Comparison of ENCODE assay signal across 10 cellular contexts in the genomic region with DNA sequence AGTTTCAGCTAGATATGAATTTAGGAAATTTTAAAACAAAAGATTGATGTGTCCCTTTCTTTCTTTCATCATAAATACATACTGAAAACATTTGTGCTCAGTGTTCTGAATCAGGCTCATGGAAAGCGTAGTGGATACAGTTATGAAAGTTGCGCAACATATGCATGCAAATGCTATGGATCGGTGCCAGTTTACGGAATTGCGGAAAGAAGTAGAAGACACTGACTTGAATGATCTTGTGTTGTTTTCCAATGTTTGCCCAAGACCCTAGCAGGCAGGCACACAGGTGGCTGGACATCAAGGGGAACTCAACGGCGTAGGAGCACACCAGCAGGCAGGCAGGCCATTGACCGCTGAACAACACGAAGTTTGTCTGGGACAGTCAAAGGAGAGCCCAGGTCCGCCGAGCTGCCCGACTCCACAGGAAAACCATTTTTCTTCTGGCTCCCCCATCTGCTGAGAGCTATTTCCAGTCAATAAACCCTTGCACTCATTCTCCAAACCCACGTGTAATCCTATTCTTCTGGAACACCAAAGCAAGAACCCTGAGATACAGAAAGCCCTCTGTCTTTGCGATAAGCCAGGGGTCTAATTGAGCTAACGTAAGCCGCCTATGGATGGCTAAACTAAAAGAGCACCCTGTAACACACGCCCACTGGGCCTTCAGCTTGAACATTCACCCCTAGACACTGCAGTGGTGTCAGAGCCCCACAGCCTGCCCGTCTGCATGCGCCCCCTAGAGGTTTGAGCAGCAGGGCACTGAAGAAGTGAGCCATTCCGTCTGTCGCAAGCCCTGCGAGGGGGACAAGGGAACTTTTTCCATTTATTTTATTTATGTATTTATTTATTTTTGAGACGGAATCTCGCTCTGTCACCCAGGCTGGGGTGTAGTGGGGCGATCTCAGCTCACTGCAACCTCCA. TPM values are rescaled to one million over a fixed set of nuclear protein-coding genes. Genes with fewer than 3 reads are reported as not detected.
DNase-seq lines count a peak whose midpoint lies in the region; ATAC-seq and TF ChIP-seq lines count a peak whose summit lies in the region.
"Had no signal": no experiment of that assay in that cellular context is flagged by ENCODE, and none has a peak within 500 bp of the region (broad histone marks: within the 10 kb centered on the region; RNA-seq: fewer than 3 reads in every experiment).

No MANE protein-coding gene starts in this region.

- no peak overlapping the region for H3K27ac Mint-ChIP-seq in activated CD4-positive, alpha-beta T cell treated with anti-CD3 and anti-CD28 coated beads for 36 hours
- H3K27ac Mint-ChIP-seq in activated CD4-positive, alpha-beta T cell treated with anti-CD3 and anti-CD28 coated beads, Interleukin-2, amount 10 ng/mL, durations not matched to agents 24 days and 14 days = no peak overlapping the region
- no peak overlapping the region for H3K27ac Mint-ChIP-seq in WTC11
- H3K27ac Mint-ChIP-seq in osteocyte (ENCODE audit: unreplicated experiment) = no peak overlapping the region

- intact Hi-C loops in activated CD4-positive, alpha-beta T cell treated with anti-CD3 and anti-CD28 coated beads for 36 hours (cut with DNase I, micrococcal nuclease) = loop anchor here in 1 of 2 experiments (5.0 kb wide), 1 partner anchor 37 kb away; the partner anchor contains the start of gene BIRC2
- intact Hi-C loops in activated CD4-positive, alpha-beta T cell treated with anti-CD3 and anti-CD28 coated beads, Interleukin-2, amount 10 ng/mL, durations not matched to agents 24 days and 14 days (cut with micrococcal nuclease) = no loop called here
- intact Hi-C loops in IMR-90 (cut with micrococcal nuclease) = no loop called here

- H2BK5ac ChIP-seq in IMR-90 (ENCODE audit: low read depth, low read length, poor library complexity, severe bottlenecking) (no peak overlapping the region), neuronal stem cell (ENCODE audit: low read length) (no peak overlapping the region)

- no peak overlapping the region for H3K4me2 ChIP-seq in IMR-90 (ENCODE audit: low read depth, low read length)
- H3K4me2 ChIP-seq in neuronal stem cell (ENCODE audit: insufficient read depth, low read length, poor library complexity, severe bottlenecking) = no peak overlapping the region

- H3K4me3 ChIP-seq in IMR-90 (ENCODE audit: insufficient read depth, low read depth, low read length) = no peak overlapping the region
- H3K4me3 ChIP-seq in neuronal stem cell (ENCODE audit: low read length in 2 of 2) = no peak overlapping the region

- no peak for TF ChIP-seq CTCF in IMR-90 (conservative IDR thresholded peaks at IDR 0.05; ENCODE audit: low read depth, low read length)
- peak; percentile 72 for TF ChIP-seq CTCF in WTC11 (IDR thresholded peaks at IDR 0.05)
- TF ChIP-seq CTCF in osteocyte (IDR thresholded peaks at IDR 0.05) = no peak

- H3K9ac ChIP-seq in IMR-90 (ENCODE audit: low read depth, low read length) = no peak overlapping the region
- H3K9ac ChIP-seq in neuronal stem cell (ENCODE audit: low read depth, low read length, poor library complexity) = no peak overlapping the region

- H4K8ac ChIP-seq in IMR-90 (ENCODE audit: low read depth in 2 of 2, low read length in 2 of 2) (no peak overlapping the region), neuronal stem cell (ENCODE audit: low read depth, low read length) (no peak overlapping the region)

- H3K4me1 Mint-ChIP-seq in activated CD4-positive, alpha-beta T cell treated with anti-CD3 and anti-CD28 coated beads for 36 hours = peaks cover 59% of the 10 kb centered on the region
- peaks cover 46% of the 10 kb centered on the region for H3K4me1 Mint-ChIP-seq in activated CD4-positive, alpha-beta T cell treated with anti-CD3 and anti-CD28 coated beads, Interleukin-2, amount 10 ng/mL, durations not matched to agents 24 days and 14 days
- H3K4me1 Mint-ChIP-seq in WTC11 (peaks cover 13% of the 10 kb centered on the region), osteocyte (ENCODE audit: unreplicated experiment) (peaks cover 42% of the 10 kb centered on the region)

- no peak overlapping the region for H2AK9ac ChIP-seq in IMR-90 (replicated peaks; ENCODE audit: low read depth, low read length, poor library complexity)

- H3K14ac ChIP-seq in IMR-90 (replicated peaks; ENCODE audit: low read depth, low read length) (no peak overlapping the region), neuronal stem cell (ENCODE audit: low read length) (no peak overlapping the region)

- no peaks in the 10 kb centered on the region for H3K36me3 ChIP-seq in IMR-90 (ENCODE audit: control insufficient read depth, insufficient read depth, low read length)
- no peaks in the 10 kb centered on the region for H3K36me3 ChIP-seq in neuronal stem cell (replicated peaks in 1 of 2; ENCODE audit: control insufficient read depth in 2 of 2, insufficient read depth in 2 of 2, low read length in 2 of 2)

- CTCF ChIA-PET in activated CD4-positive, alpha-beta T cell treated with anti-CD3 and anti-CD28 coated beads for 36 hours (lab: Charles Lee) = interaction anchor here (0.6 to 12.0 kb wide), 7 partner anchors 18 to 290 kb away, joined by 3 to 222 read pairs (median 3); no protein-coding TSS in a partner anchor
- CTCF ChIA-PET in IMR-90 (lab: Yijun Ruan, JAX) = interaction anchor here (0.9 to 1.6 kb wide), 3 partner anchors 16 to 32 kb away, joined by 3 to 4 read pairs (median 3); no protein-coding TSS in a partner anchor
- CTCF ChIA-PET in WTC11 (lab: Charles Lee) = interaction anchor here (0.5 to 2.7 kb wide), 38 partner anchors 8 to 357 kb away, joined by 3 to 28 read pairs (median 4); no protein-coding TSS in a partner anchor

- H2AK5ac ChIP-seq in IMR-90 (ENCODE audit: low read depth, low read length) (no peak overlapping the region; the same call in 1 of the 2 replicates), neuronal stem cell (ENCODE audit: low read depth, low read length) (no peak overlapping the region)

- H3K27me3 ChIP-seq in IMR-90 (ENCODE audit: control insufficient read depth, insufficient read depth, low read length) = no peaks in the 10 kb centered on the region
- peaks cover 0 to under 1% (median 0%) of the 10 kb centered on the region in 3 experiments for H3K27me3 ChIP-seq in neuronal stem cell (ENCODE audit: control insufficient read depth in 3 of 3, insufficient read depth in 3 of 3, low read depth in 1 of 3, low read length in 3 of 3)

- DNase-seq in activated CD4-positive, alpha-beta T cell treated with anti-CD3 and anti-CD28 coated beads for 36 hours = peak; percentile 57
- DNase-seq in activated CD4-positive, alpha-beta T cell treated with anti-CD3 and anti-CD28 coated beads, Interleukin-2, amount 10 ng/mL, durations not matched to agents 24 days and 14 days = no peak
- DNase-seq in IMR-90 (no peak), WTC11 (ENCODE audit: low spot score) (peak; percentile 79), neuronal stem cell (ENCODE audit: low spot score) (no peak), OCI-M1 (lab: John Stamatoyannopoulos, UW) (no peak), osteocyte (ENCODE audit: extremely low spot score, unreplicated experiment) (no peak), ecto neural progenitor cell (ENCODE audit: low spot score) (no peak)
- DNase-seq: DMS79 treated with DMSO at 0.1 percent for 48 hours, NCI-H226 had no signal

- no peak overlapping the region for H3K56ac ChIP-seq in IMR-90 (ENCODE audit: extremely low read depth, insufficient read depth, low read length)

- ATAC-seq in activated CD4-positive, alpha-beta T cell treated with anti-CD3 and anti-CD28 coated beads for 36 hours = no peak
- no peak for ATAC-seq in IMR-90 (ENCODE audit: low read depth)
- ATAC-seq in WTC11 = peak; percentile 93

- H2BK120ac ChIP-seq in IMR-90 (ENCODE audit: low read depth, low read length) (no peak overlapping the region), neuronal stem cell (ENCODE audit: low read depth, low read length) (no peak overlapping the region)

- POLR2A ChIA-PET in activated CD4-positive, alpha-beta T cell treated with anti-CD3 and anti-CD28 coated beads for 36 hours (lab: Charles Lee) = no interaction called here
- POLR2A ChIA-PET in IMR-90 (lab: Charles Lee; ENCODE audit: unreplicated experiment) (no interaction called here), WTC11 (lab: Charles Lee) (interaction anchor here (1.0 to 1.1 kb wide), 2 partner anchors 41 to 200 kb away, joined by 3 read pairs; no protein-coding TSS in a partner anchor)

- dilution Hi-C loops in IMR-90 (cut with HindIII; ENCODE audit: low sequenced_read_pairs, unreplicated experiment) = no loop called here

- H2BK15ac ChIP-seq in IMR-90 (ENCODE audit: low read depth, low read length) (no peak overlapping the region), neuronal stem cell (ENCODE audit: low read length) (no peak overlapping the region)

- H3K4ac ChIP-seq in IMR-90 (ENCODE audit: low read depth, low read length) = no peak overlapping the region
- no peak overlapping the region for H3K4ac ChIP-seq in neuronal stem cell (ENCODE audit: low read length)

- no peak overlapping the region for H4K5ac ChIP-seq in IMR-90 (ENCODE audit: low read depth, low read length)

- peaks cover 3% of the 10 kb centered on the region; the same call in 1 of the 2 replicates for H3K4me1 ChIP-seq in IMR-90 (ENCODE audit: control insufficient read depth, insufficient read depth, low read length)
- no peaks in the 10 kb centered on the region for H3K4me1 ChIP-seq in neuronal stem cell (ENCODE audit: control insufficient read depth in 2 of 2, insufficient read depth in 1 of 2, low read depth in 1 of 2, low read length in 2 of 2)

- no peak overlapping the region for H2AFZ ChIP-seq in IMR-90 (replicated peaks; ENCODE audit: low read length, poor library complexity)
- H2AFZ ChIP-seq in neuronal stem cell (ENCODE audit: low read length) = no peak overlapping the region

- H3K36me3 Mint-ChIP-seq in activated CD4-positive, alpha-beta T cell treated with anti-CD3 and anti-CD28 coated beads for 36 hours (ENCODE audit: low read depth) = peaks cover 3% of the 10 kb centered on the region
- H3K36me3 Mint-ChIP-seq in activated CD4-positive, alpha-beta T cell treated with anti-CD3 and anti-CD28 coated beads, Interleukin-2, amount 10 ng/mL, durations not matched to agents 24 days and 14 days (ENCODE audit: low read depth) = peaks cover 1% of the 10 kb centered on the region
- no peaks in the 10 kb centered on the region for H3K36me3 Mint-ChIP-seq in WTC11
- H3K36me3 Mint-ChIP-seq in osteocyte (ENCODE audit: unreplicated experiment) = no peaks in the 10 kb centered on the region

- no TSS peak for BruUV-seq in IMR-90 (replicated peaks; lab: Mats Ljungman, UMichigan)

- no peaks in the 10 kb centered on the region for H3K9me3 Mint-ChIP-seq in activated CD4-positive, alpha-beta T cell treated with anti-CD3 and anti-CD28 coated beads for 36 hours (ENCODE audit: low read depth)
- H3K9me3 Mint-ChIP-seq in activated CD4-positive, alpha-beta T cell treated with anti-CD3 and anti-CD28 coated beads, Interleukin-2, amount 10 ng/mL, durations not matched to agents 24 days and 14 days = peaks cover 8% of the 10 kb centered on the region
- H3K9me3 Mint-ChIP-seq in WTC11 (no peaks in the 10 kb centered on the region), osteocyte (ENCODE audit: unreplicated experiment) (no peaks in the 10 kb centered on the region)

- no peak overlapping the region for H3K4me3 Mint-ChIP-seq in activated CD4-positive, alpha-beta T cell treated with anti-CD3 and anti-CD28 coated beads for 36 hours
- no peak overlapping the region for H3K4me3 Mint-ChIP-seq in activated CD4-positive, alpha-beta T cell treated with anti-CD3 and anti-CD28 coated beads, Interleukin-2, amount 10 ng/mL, durations not matched to agents 24 days and 14 days
- H3K4me3 Mint-ChIP-seq in WTC11 = no peak overlapping the region
- H3K4me3 Mint-ChIP-seq in osteocyte (ENCODE audit: unreplicated experiment) = no peak overlapping the region

- no peaks in the 10 kb centered on the region for H3K27me3 Mint-ChIP-seq in activated CD4-positive, alpha-beta T cell treated with anti-CD3 and anti-CD28 coated beads for 36 hours
- no peaks in the 10 kb centered on the region for H3K27me3 Mint-ChIP-seq in activated CD4-positive, alpha-beta T cell treated with anti-CD3 and anti-CD28 coated beads, Interleukin-2, amount 10 ng/mL, durations not matched to agents 24 days and 14 days
- H3K27me3 Mint-ChIP-seq in WTC11 (ENCODE audit: low read depth) (no peaks in the 10 kb centered on the region), osteocyte (ENCODE audit: unreplicated experiment) (no peaks in the 10 kb centered on the region)

- H2BK12ac ChIP-seq in neuronal stem cell (ENCODE audit: low read length) = no peak overlapping the region

- WGBS in IMR-90 (ENCODE audit: extremely low coverage in 2 of 2, insufficient read length in 1 of 2), 2 experiments = 83% methylated on average over 9 of the region's 25 CpGs; no CpG with 5 or more reads in 1 of the 2 experiments
- no CpG with 5 or more reads among the region's 25 CpGs for WGBS in neuronal stem cell (ENCODE audit: extremely low coverage in 2 of 2, insufficient read length in 2 of 2, insufficient replicate concordance in 1 of 2), 2 donors

- H3K27ac ChIP-seq in IMR-90 (ENCODE audit: insufficient read depth, low read length) = no peak overlapping the region
- no peak overlapping the region for H3K27ac ChIP-seq in neuronal stem cell (replicated peaks; ENCODE audit: low read length)

- no peak overlapping the region for H2BK20ac ChIP-seq in IMR-90 (ENCODE audit: low read depth, low read length)

- H4K91ac ChIP-seq in IMR-90 (ENCODE audit: insufficient read depth, low read depth, low read length) (no peak overlapping the region), neuronal stem cell (ENCODE audit: low read depth, low read length, poor library complexity) (no peak overlapping the region)

- H3K23ac ChIP-seq in IMR-90 (ENCODE audit: low read depth, low read length) (no peak overlapping the region), neuronal stem cell (ENCODE audit: low read depth, low read length, poor library complexity) (no peak overlapping the region)

- no peak overlapping the region for H3K18ac ChIP-seq in IMR-90 (ENCODE audit: low read depth, low read length)
- peak overlapping the region; percentile 31 for H3K18ac ChIP-seq in neuronal stem cell (ENCODE audit: low read length)

- H3K9me3 ChIP-seq in IMR-90 (ENCODE audit: control insufficient read depth, insufficient read depth, low read length) (no peaks in the 10 kb centered on the region), neuronal stem cell (replicated peaks in 1 of 2; ENCODE audit: control insufficient read depth in 2 of 2, insufficient read depth in 1 of 2, low read depth in 1 of 2, low read length in 2 of 2) (no peaks in the 10 kb centered on the region)

- TF ChIP-seq POLR2A in IMR-90 (IDR thresholded peaks at IDR 0.05; ENCODE audit: low read depth, low read length) = no peak

- peaks cover 3% of the 10 kb centered on the region; the same call in 1 of the 2 replicates for H3K9me1 ChIP-seq in IMR-90 (ENCODE audit: insufficient read depth, low read length)

- no peaks in the 10 kb centered on the region for H4K20me1 ChIP-seq in IMR-90 (ENCODE audit: insufficient read depth, low read length)

- no peaks in the 10 kb centered on the region; a peak in 1 of 4 replicates for H3K79me1 ChIP-seq in IMR-90 (ENCODE audit: low read depth in 1 of 2, low read length in 2 of 2)
- no peaks in the 10 kb centered on the region for H3K79me1 ChIP-seq in neuronal stem cell (ENCODE audit: low read depth, low read length)

- TF ChIP-seq RAD21 in IMR-90 (IDR thresholded peaks at IDR 0.05; ENCODE audit: low read length) = no peak

- in situ Hi-C loops in IMR-90 (cut with MboI; ENCODE audit: low sequenced_read_pairs) = no loop called here

RNA-seq across cellular contexts. Expression of gene BIRC3, which starts 7.4 kb away (rescaled TPM):
- total RNA-seq in activated CD4-positive, alpha-beta T cell treated with anti-CD3 and anti-CD28 coated beads for 36 hours = 100 to 1,000 TPM in 1 of 2 experiments, 10 to 100 TPM in 1; 99.2 to 109 TPM
- 100 and 102 TPM in 2 replicates for total RNA-seq in activated CD4-positive, alpha-beta T cell treated with anti-CD3 and anti-CD28 coated beads, Interleukin-2, amount 10 ng/mL, durations not matched to agents 24 days and 14 days
- total RNA-seq in IMR-90 (2012; rRNA removed) = 5.0 and 6.4 TPM in 2 replicates
- 1.3 and 2.2 TPM in 2 replicates for polyA plus RNA-seq in IMR-90 (2012; rRNA removed)
- polyA plus RNA-seq in IMR-90 (2012; cell fraction: cytosol; rRNA removed) = 0.25 and 0.29 TPM in 2 replicates
- 0.07 and 0.97 TPM in 2 replicates for polyA plus RNA-seq in IMR-90 (2012; cell fraction: nucleus; rRNA removed; ENCODE audit: low replicate concordance)
- total RNA-seq in WTC11 (2021) = 0.33 to 0.50 TPM (median 0.39 TPM) in 3 replicates
- 0.06 TPM for polyA plus RNA-seq in neuronal stem cell (2013, experiment 1 of 2)
- 0.18 TPM for polyA plus RNA-seq in neuronal stem cell (2013, experiment 2 of 2)
- 1.0 and 1.5 TPM in 2 replicates for total RNA-seq in osteocyte

RNA-seq across cellular contexts. Expression of gene BIRC2, which starts 37.1 kb away (rescaled TPM):
- total RNA-seq in activated CD4-positive, alpha-beta T cell treated with anti-CD3 and anti-CD28 coated beads for 36 hours = 10 to 100 TPM; 33.0 to 48.8 TPM
- total RNA-seq in activated CD4-positive, alpha-beta T cell treated with anti-CD3 and anti-CD28 coated beads, Interleukin-2, amount 10 ng/mL, durations not matched to agents 24 days and 14 days = 27.8 and 30.8 TPM in 2 replicates
- 112 and 204 TPM in 2 replicates for total RNA-seq in IMR-90 (2012; rRNA removed)
- 40.4 and 48.0 TPM in 2 replicates for polyA plus RNA-seq in IMR-90 (2012; rRNA removed)
- polyA plus RNA-seq in IMR-90 (2012; cell fraction: cytosol; rRNA removed) = 9.2 and 19.6 TPM in 2 replicates
- 8.4 and 78.2 TPM in 2 replicates for polyA plus RNA-seq in IMR-90 (2012; cell fraction: nucleus; rRNA removed; ENCODE audit: low replicate concordance)
- 22.3 to 24.3 TPM (median 23.3 TPM) in 3 replicates for total RNA-seq in WTC11 (2021)
- polyA plus RNA-seq in neuronal stem cell (2013, experiment 1 of 2) = 35.9 TPM
- 37.3 TPM for polyA plus RNA-seq in neuronal stem cell (2013, experiment 2 of 2)
- 46.0 and 51.3 TPM in 2 replicates for total RNA-seq in osteocyte

Comparison
In these comparisons a context has a peak if more than half of its experiments do, and no peak if none do; other contexts are left out.
1. DNase-seq: peak in activated CD4-positive, alpha-beta T cell treated with anti-CD3 and anti-CD28 coated beads for 36 hours (single experiment) and WTC11 (single experiment); none in activated CD4-positive, alpha-beta T cell treated with anti-CD3 and anti-CD28 coated beads, Interleukin-2, amount 10 ng/mL, durations not matched to agents 24 days and 14 days (single experiment), IMR-90 (single experiment), neuronal stem cell (single experiment), OCI-M1 (single experiment), osteocyte (single experiment) and ecto neural progenitor cell (single experiment).
2. RNA of gene BIRC3, which starts 7.4 kb away (total RNA-seq): 99.2 to 109 TPM in activated CD4-positive, alpha-beta T cell treated with anti-CD3 and anti-CD28 coated beads for 36 hours and 100 to 102 TPM in activated CD4-positive, alpha-beta T cell treated with anti-CD3 and anti-CD28 coated beads, Interleukin-2, amount 10 ng/mL, durations not matched to agents 24 days and 14 days; 5.0 to 6.4 TPM in IMR-90, 1.0 to 1.5 TPM in osteocyte and 0.33 to 0.50 TPM in WTC11; every median in the first group is over 10 times any median in the second.